Comparison of ENCODE assay signal across 1 cellular context in the genomic region with DNA sequence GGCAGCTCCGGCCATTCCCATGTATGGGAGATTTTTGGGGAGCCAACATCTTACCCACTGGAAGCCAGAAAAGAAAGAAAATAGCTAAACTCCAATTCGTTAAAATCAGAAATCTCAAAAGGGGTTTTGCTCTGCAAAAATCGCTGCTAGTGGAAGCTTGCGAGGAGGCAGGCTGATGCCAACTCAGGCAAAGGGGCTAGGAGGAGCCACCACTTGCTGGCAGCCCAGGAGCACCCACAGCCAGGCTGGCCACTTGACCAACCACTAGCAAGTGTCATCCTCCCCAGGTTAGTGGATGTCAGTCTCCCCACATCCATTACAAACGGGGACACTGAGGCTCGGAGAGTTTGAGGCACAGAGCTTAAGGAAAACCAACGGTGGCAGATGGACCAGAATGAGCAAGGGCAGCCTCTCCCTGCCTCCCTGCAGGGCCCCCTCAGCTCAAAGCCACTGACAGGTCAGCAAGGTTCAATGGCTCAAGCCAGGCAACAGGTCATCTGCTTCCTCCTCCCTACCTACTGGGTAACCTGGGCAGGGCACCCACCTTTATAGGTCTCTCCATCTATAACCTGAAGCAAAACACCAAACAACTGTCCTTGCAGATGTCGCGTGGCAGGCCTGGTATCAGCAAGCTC.
TF ChIP-seq lines count a peak whose summit lies in the region.

No MANE protein-coding gene starts in this region.

TF ChIP-seq in HEK293, 187 proteins besides CTCF, POLR2A, EP300 and RAD21 (continued from another document):
- TF ChIP-seq, protein P1, sequence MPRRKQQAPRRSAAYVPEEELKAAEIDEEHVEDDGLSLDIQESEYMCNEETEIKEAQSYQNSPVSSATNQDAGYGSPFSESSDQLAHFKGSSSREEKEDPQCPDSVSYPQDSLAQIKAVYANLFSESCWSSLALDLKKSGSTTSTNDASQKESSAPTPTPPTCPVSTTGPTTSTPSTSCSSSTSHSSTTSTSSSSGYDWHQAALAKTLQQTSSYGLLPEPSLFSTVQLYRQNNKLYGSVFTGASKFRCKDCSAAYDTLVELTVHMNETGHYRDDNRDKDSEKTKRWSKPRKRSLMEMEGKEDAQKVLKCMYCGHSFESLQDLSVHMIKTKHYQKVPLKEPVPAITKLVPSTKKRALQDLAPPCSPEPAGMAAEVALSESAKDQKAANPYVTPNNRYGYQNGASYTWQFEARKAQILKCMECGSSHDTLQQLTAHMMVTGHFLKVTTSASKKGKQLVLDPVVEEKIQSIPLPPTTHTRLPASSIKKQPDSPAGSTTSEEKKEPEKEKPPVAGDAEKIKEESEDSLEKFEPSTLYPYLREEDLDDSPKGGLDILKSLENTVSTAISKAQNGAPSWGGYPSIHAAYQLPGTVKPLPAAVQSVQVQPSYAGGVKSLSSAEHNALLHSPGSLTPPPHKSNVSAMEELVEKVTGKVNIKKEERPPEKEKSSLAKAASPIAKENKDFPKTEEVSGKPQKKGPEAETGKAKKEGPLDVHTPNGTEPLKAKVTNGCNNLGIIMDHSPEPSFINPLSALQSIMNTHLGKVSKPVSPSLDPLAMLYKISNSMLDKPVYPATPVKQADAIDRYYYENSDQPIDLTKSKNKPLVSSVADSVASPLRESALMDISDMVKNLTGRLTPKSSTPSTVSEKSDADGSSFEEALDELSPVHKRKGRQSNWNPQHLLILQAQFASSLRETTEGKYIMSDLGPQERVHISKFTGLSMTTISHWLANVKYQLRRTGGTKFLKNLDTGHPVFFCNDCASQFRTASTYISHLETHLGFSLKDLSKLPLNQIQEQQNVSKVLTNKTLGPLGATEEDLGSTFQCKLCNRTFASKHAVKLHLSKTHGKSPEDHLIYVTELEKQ (tag by site-specific recombination; IDR thresholded peaks at IDR 0.05; ENCODE audit: borderline replicate concordance): no peak
- TF ChIP-seq MYNN (tag by site-specific recombination; IDR thresholded peaks at IDR 0.05; ENCODE audit: borderline replicate concordance): no peak
